ENCODE assay signal across 21 cellular contexts in genomic region chr4:130306566-130306965, GRCh38.
A peak's percentile ranks its signal among the peaks of the same experiment; 100 is the strongest.
DNase-seq lines count a peak whose midpoint lies in the region; ATAC-seq and TF ChIP-seq lines count a peak whose summit lies in the region.
"Had no signal": no experiment of that assay in that cellular context is flagged by ENCODE, and none has a peak within 500 bp of the region (broad histone marks: within the 10 kb centered on the region; RNA-seq: fewer than 3 reads in every experiment).

No MANE protein-coding gene starts in this region.

- H3K9ac ChIP-seq in HCT116 (ENCODE audit: low read length): no peak overlapping the region

- no TSS peak for BruUV-seq in HCT116 (replicated peaks; lab: Mats Ljungman, UMichigan)

- H4K20me1 ChIP-seq in HCT116 (ENCODE audit: insufficient read depth): no peaks in the 10 kb centered on the region

- in situ Hi-C loops in SK-MEL-5 (cut with HindIII; ENCODE audit: low pct_unique_long_range_greater_than_20kb, low sequenced_read_pairs): no loop called here

- no peaks in the 10 kb centered on the region for H3K79me2 ChIP-seq in HCT116 (ENCODE audit: insufficient read depth, low read length)

- peak; percentile 2 for DNase-seq in EL
- no peak for DNase-seq in HCT116 (ENCODE audit: low read depth, low spot score)
- peak; percentile 15 for DNase-seq in SK-MEL-5 (ENCODE audit: low read depth, low spot score)
- DNase-seq in iPS DF 6.9 (ENCODE audit: low read depth, low spot score): peak; percentile 31
- DNase-seq in stimulated activated CD4-positive, alpha-beta T cell treated with anti-CD3 and anti-CD28 coated beads, Interleukin-1b, Interleukin-23, amount 100 ng/mL, for 48 hours: no peak
- DNase-seq in mucosa of gallbladder (ENCODE audit: low spot score): no peak
- DNase-seq in activated CD4-positive, alpha-beta T cell treated with anti-CD3 and anti-CD28 coated beads, Interleukin-2, amount 50 U/mL, for 1 hour: no peak
- DNase-seq: activated CD4-positive, alpha-beta T cell treated with anti-CD3 and anti-CD28 coated beads for 48 hours; activated naive CD4-positive, alpha-beta T cell treated with anti-CD3 and anti-CD28 coated beads for 36 hours; AML-193; colonic mucosa; foreskin fibroblast; GDM1; H7; left lung; NCI-H146; NCI-H345; PC-9; right cardiac atrium; stimulated activated CD4-positive, alpha-beta T cell treated with anti-CD3 and anti-CD28 coated beads, Interleukin-2, amount 100 ng/mL, for 24 hours had no signal

- no peaks in the 10 kb centered on the region for H3K9me2 ChIP-seq in HCT116 (ENCODE audit: insufficient read depth)

- TF ChIP-seq POLR2A in HCT116 (IDR thresholded peaks at IDR 0.05; ENCODE audit: borderline replicate concordance, extremely low read depth, insufficient read depth, insufficient read length): no peak

- 0 out of 2 replicates have a peak, but pooled peaks have one; percentile 49 for ATAC-seq in HCT116
- ATAC-seq: left lung, right cardiac atrium had no signal

- H3K4me3 ChIP-seq in HCT116 (replicated peaks in 1 of 2; ENCODE audit: low read depth in 1 of 2, low read length in 2 of 2) (no peak overlapping the region), iPS DF 6.9 (ENCODE audit: low read length) (no peak overlapping the region)
- H3K4me3 ChIP-seq: colonic mucosa, left lung, PC-9, SK-N-MC had no signal

- POLR2A ChIA-PET in HCT116 (lab: Charles Lee): no interaction called here

- no peaks in the 10 kb centered on the region for H3K9me3 ChIP-seq in HCT116 (ENCODE audit: control insufficient read depth in 1 of 2, insufficient read depth in 1 of 2, low read depth in 1 of 2, low read length in 2 of 2)
- no peaks in the 10 kb centered on the region for H3K9me3 ChIP-seq in iPS DF 6.9 (ENCODE audit: control insufficient read depth, insufficient read depth, low read length)
- H3K9me3 ChIP-seq: colonic mucosa, left lung had no signal

- RAD21 ChIA-PET in HCT116 (lab: Charles Lee; ENCODE audit: low non-redundant PET in 1 of 2, low total read pairs in 2 of 2, uncharacterized antibody in 2 of 2, unreplicated experiment in 2 of 2): no interaction called here

- no peak overlapping the region for H2AFZ ChIP-seq in HCT116 (ENCODE audit: low read depth, low read length, poor library complexity, severe bottlenecking)
- H2AFZ ChIP-seq: PC-9 had no signal

- WGBS in iPS DF 6.9 (ENCODE audit: insufficient coverage, insufficient read length): no CpG with 5 or more reads among the region's 2 CpGs

- H3K4me1 ChIP-seq in HCT116 (ENCODE audit: control insufficient read depth in 1 of 2, insufficient read depth in 2 of 2, low read length in 2 of 2) (no peaks in the 10 kb centered on the region), iPS DF 6.9 (ENCODE audit: control insufficient read depth, insufficient read depth, low read length) (no peaks in the 10 kb centered on the region)
- H3K4me1 ChIP-seq: colonic mucosa, left lung had no signal

- CTCF ChIA-PET in HCT116 (lab: Charles Lee): no interaction called here

- H3K36me3 ChIP-seq in HCT116 (ENCODE audit: control insufficient read depth in 1 of 2, insufficient read depth in 2 of 2, low read length in 2 of 2) (no peaks in the 10 kb centered on the region), iPS DF 6.9 (ENCODE audit: control insufficient read depth, insufficient read depth, low read length) (no peaks in the 10 kb centered on the region)
- H3K36me3 ChIP-seq: colonic mucosa, left lung had no signal

- H3K27ac ChIP-seq in HCT116 (ENCODE audit: low read depth, low read length) (no peak overlapping the region), iPS DF 6.9 (ENCODE audit: low read length) (no peak overlapping the region)
- H3K27ac ChIP-seq: colonic mucosa, left lung, PC-9, SK-N-MC had no signal

- peak; percentile 21; the same call in 1 of the 2 replicates for TF ChIP-seq RAD21 in HCT116 (IDR thresholded peaks at IDR 0.05; ENCODE audit: low read depth)

- intact Hi-C loops in HCT116 (cut with micrococcal nuclease): no loop called here

- H3K27me3 ChIP-seq in HCT116 (ENCODE audit: insufficient read depth, low read length): no peaks in the 10 kb centered on the region
- H3K27me3 ChIP-seq in iPS DF 6.9 (ENCODE audit: control insufficient read depth, insufficient read depth, low read length): no peaks in the 10 kb centered on the region
- H3K27me3 ChIP-seq: colonic mucosa, left lung had no signal

- no peak overlapping the region for H3K4me2 ChIP-seq in HCT116 (ENCODE audit: low read length)
- H3K4me2 ChIP-seq: PC-9 had no signal

- peak in 2 of 3 experiments; percentile 27 to 59; a peak in 3 of 6 replicates for TF ChIP-seq CTCF in HCT116 (IDR thresholded peaks at IDR 0.05 in 2 of 3, conservative IDR thresholded peaks at IDR 0.05 in 1 of 3; ENCODE audit: borderline replicate concordance in 1 of 3, insufficient read depth in 1 of 3, low read depth in 2 of 3, low read length in 2 of 3)

TF ChIP-seq in HCT116, 20 proteins besides CTCF, POLR2A, EP300 and RAD21:
- TF ChIP-seq TCF7L2 (IDR thresholded peaks at IDR 0.05; ENCODE audit: borderline replicate concordance, extremely low read depth, insufficient read depth, insufficient read length) (no peak), ZNF274 (IDR thresholded peaks at IDR 0.05; ENCODE audit: low read depth, low read length) (no peak), SIN3A (IDR thresholded peaks at IDR 0.05; ENCODE audit: low read depth) (no peak), ATF3 (IDR thresholded peaks at IDR 0.05) (no peak), ZFX (IDR thresholded peaks at IDR 0.05) (no peak), JUND (IDR thresholded peaks at IDR 0.05) (no peak), FOSL1 (IDR thresholded peaks at IDR 0.05; ENCODE audit: low read depth) (no peak), ELF1 (IDR thresholded peaks at IDR 0.05; ENCODE audit: borderline replicate concordance, low read depth) (no peak), YY1 (IDR thresholded peaks at IDR 0.05; ENCODE audit: extremely low read depth, insufficient replicate concordance, low read depth, low read length) (no peak), CEBPB (IDR thresholded peaks at IDR 0.05; ENCODE audit: low read depth) (no peak), POLR2AphosphoS5 (IDR thresholded peaks at IDR 0.05; ENCODE audit: low read depth, low read length) (no peak), MAX (IDR thresholded peaks at IDR 0.05) (no peak), EGR1 (IDR thresholded peaks at IDR 0.05; ENCODE audit: low read depth) (no peak), SRF (IDR thresholded peaks at IDR 0.05; ENCODE audit: low read depth) (no peak), SP1 (IDR thresholded peaks at IDR 0.05; ENCODE audit: low read depth) (no peak), CBX3 (IDR thresholded peaks at IDR 0.05; ENCODE audit: low read depth) (no peak), EZH2phosphoT487 (IDR thresholded peaks at IDR 0.05; ENCODE audit: borderline replicate concordance) (no peak), EZH2 (IDR thresholded peaks at IDR 0.05) (no peak)
- TF ChIP-seq, protein P1, sequence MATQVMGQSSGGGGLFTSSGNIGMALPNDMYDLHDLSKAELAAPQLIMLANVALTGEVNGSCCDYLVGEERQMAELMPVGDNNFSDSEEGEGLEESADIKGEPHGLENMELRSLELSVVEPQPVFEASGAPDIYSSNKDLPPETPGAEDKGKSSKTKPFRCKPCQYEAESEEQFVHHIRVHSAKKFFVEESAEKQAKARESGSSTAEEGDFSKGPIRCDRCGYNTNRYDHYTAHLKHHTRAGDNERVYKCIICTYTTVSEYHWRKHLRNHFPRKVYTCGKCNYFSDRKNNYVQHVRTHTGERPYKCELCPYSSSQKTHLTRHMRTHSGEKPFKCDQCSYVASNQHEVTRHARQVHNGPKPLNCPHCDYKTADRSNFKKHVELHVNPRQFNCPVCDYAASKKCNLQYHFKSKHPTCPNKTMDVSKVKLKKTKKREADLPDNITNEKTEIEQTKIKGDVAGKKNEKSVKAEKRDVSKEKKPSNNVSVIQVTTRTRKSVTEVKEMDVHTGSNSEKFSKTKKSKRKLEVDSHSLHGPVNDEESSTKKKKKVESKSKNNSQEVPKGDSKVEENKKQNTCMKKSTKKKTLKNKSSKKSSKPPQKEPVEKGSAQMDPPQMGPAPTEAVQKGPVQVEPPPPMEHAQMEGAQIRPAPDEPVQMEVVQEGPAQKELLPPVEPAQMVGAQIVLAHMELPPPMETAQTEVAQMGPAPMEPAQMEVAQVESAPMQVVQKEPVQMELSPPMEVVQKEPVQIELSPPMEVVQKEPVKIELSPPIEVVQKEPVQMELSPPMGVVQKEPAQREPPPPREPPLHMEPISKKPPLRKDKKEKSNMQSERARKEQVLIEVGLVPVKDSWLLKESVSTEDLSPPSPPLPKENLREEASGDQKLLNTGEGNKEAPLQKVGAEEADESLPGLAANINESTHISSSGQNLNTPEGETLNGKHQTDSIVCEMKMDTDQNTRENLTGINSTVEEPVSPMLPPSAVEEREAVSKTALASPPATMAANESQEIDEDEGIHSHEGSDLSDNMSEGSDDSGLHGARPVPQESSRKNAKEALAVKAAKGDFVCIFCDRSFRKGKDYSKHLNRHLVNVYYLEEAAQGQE (IDR thresholded peaks at IDR 0.05; ENCODE audit: low read depth): no peak
- TF ChIP-seq, protein P2, sequence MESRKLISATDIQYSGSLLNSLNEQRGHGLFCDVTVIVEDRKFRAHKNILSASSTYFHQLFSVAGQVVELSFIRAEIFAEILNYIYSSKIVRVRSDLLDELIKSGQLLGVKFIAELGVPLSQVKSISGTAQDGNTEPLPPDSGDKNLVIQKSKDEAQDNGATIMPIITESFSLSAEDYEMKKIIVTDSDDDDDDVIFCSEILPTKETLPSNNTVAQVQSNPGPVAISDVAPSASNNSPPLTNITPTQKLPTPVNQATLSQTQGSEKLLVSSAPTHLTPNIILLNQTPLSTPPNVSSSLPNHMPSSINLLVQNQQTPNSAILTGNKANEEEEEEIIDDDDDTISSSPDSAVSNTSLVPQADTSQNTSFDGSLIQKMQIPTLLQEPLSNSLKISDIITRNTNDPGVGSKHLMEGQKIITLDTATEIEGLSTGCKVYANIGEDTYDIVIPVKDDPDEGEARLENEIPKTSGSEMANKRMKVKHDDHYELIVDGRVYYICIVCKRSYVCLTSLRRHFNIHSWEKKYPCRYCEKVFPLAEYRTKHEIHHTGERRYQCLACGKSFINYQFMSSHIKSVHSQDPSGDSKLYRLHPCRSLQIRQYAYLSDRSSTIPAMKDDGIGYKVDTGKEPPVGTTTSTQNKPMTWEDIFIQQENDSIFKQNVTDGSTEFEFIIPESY (IDR thresholded peaks at IDR 0.05; ENCODE audit: extremely low read depth, insufficient replicate concordance, low read length): no peak
TF ChIP-seq in HCT116: peak in this region for 0.

Comparison
In these comparisons a context has a peak if more than half of its experiments do, and no peak if none do; other contexts are left out.
1. DNase-seq: peak in EL (single experiment), SK-MEL-5 (single experiment) and iPS DF 6.9 (single experiment); none in HCT116 (single experiment), stimulated activated CD4-positive, alpha-beta T cell treated with anti-CD3 and anti-CD28 coated beads, Interleukin-1b, Interleukin-23, amount 100 ng/mL, for 48 hours (single experiment), mucosa of gallbladder (single experiment) and activated CD4-positive, alpha-beta T cell treated with anti-CD3 and anti-CD28 coated beads, Interleukin-2, amount 50 U/mL, for 1 hour (single experiment).